9 cellular contexts compared by ENCODE assay signal in genomic region chrX:19683358-19683757, GRCh38.
DNase-seq lines count a peak whose midpoint lies in the region; ATAC-seq and TF ChIP-seq lines count a peak whose summit lies in the region.
"Had no signal": no experiment of that assay in that cellular context is flagged by ENCODE, and none has a peak within 500 bp of the region (broad histone marks: within the 10 kb centered on the region; RNA-seq: fewer than 3 reads in every experiment).

No MANE protein-coding gene starts in this region.

- H3K27me3 Mint-ChIP-seq in activated T-cell treated with anti-CD3 and anti-CD28 coated beads, Interleukin-2, amount 50 U/mL, for 4 hours (ENCODE audit: low read depth) = no peaks in the 10 kb centered on the region
- H3K27me3 Mint-ChIP-seq in type B pancreatic cell = no peaks in the 10 kb centered on the region

- peaks cover 80% of the 10 kb centered on the region for H3K4me1 Mint-ChIP-seq in activated T-cell treated with anti-CD3 and anti-CD28 coated beads, Interleukin-2, amount 50 U/mL, for 4 hours (ENCODE audit: low read depth)
- H3K4me1 Mint-ChIP-seq in type B pancreatic cell (ENCODE audit: unreplicated experiment) = peaks cover 4% of the 10 kb centered on the region

- intact Hi-C loops in Right ventricle myocardium superior (cut with DNase I) = no loop called here

- TF ChIP-seq CTCF in OCI-LY1 (IDR thresholded peaks at IDR 0.05; ENCODE audit: low read length) (no peak), type B pancreatic cell (conservative IDR thresholded peaks at IDR 0.05) (no peak)

- no peaks in the 10 kb centered on the region for H3K9me3 ChIP-seq in OCI-LY1 (ENCODE audit: low read length)

- H3K4me3 ChIP-seq in OCI-LY1 (ENCODE audit: low read depth, low read length, poor library complexity, severe bottlenecking) = no peak overlapping the region

- DNase-seq in activated T-cell treated with anti-CD3 and anti-CD28 coated beads, Interleukin-2, amount 50 U/mL, for 4 hours = no peak
- no peak for DNase-seq in activated T-cell treated with anti-CD3 and anti-CD28 coated beads, Interleukin-2, amount 50 U/mL, for 48 hours
- DNase-seq in Right ventricle myocardium superior (no peak), type B pancreatic cell (ENCODE audit: extremely low spot score, unreplicated experiment) (no peak), middle frontal gyrus (ENCODE audit: extremely low spot score, low spot score) (no peak), caudate nucleus (lab: John Stamatoyannopoulos, UW) (no peak)

- H3K36me3 ChIP-seq in OCI-LY1 (ENCODE audit: insufficient read depth, low read length) = peaks cover 47% of the 10 kb centered on the region

- H3K79me2 ChIP-seq in OCI-LY1 (ENCODE audit: insufficient read depth, low read length) = no peaks in the 10 kb centered on the region

- no peaks in the 10 kb centered on the region for H3K9me3 Mint-ChIP-seq in activated T-cell treated with anti-CD3 and anti-CD28 coated beads, Interleukin-2, amount 50 U/mL, for 4 hours
- H3K9me3 Mint-ChIP-seq in type B pancreatic cell = no peaks in the 10 kb centered on the region

- no peak overlapping the region for H3K4me2 ChIP-seq in OCI-LY1 (ENCODE audit: low read length)

- H2AFZ ChIP-seq in OCI-LY1 (ENCODE audit: low read length) = no peak overlapping the region

- H3K9ac ChIP-seq in OCI-LY1 (ENCODE audit: low read length) = no peak overlapping the region; the same call in 1 of the 2 replicates

- H3K36me3 Mint-ChIP-seq in activated T-cell treated with anti-CD3 and anti-CD28 coated beads, Interleukin-2, amount 50 U/mL, for 4 hours (ENCODE audit: insufficient read depth) = peaks cover 9% of the 10 kb centered on the region
- H3K36me3 Mint-ChIP-seq in type B pancreatic cell = no peaks in the 10 kb centered on the region

- no peaks in the 10 kb centered on the region for H3F3A ChIP-seq in OCI-LY1 (ENCODE audit: insufficient read depth, low read length)

- no peaks in the 10 kb centered on the region for H3K27me3 ChIP-seq in OCI-LY1 (ENCODE audit: insufficient read depth, low read length)

- H3K27ac ChIP-seq in OCI-LY1 (ENCODE audit: low read depth, low read length, poor library complexity, severe bottlenecking) (peak overlapping the region; percentile 8), caudate nucleus (ENCODE audit: low read depth, low read length) (no peak overlapping the region)
- H3K27ac ChIP-seq: C4-2B had no signal

- H3K27ac Mint-ChIP-seq in type B pancreatic cell = peak overlapping the region; percentile 0

- H3K9me2 ChIP-seq in OCI-LY1 (ENCODE audit: low read depth, low read length) = no peaks in the 10 kb centered on the region

- H4K20me1 ChIP-seq in OCI-LY1 (ENCODE audit: insufficient read depth, low read length) = no peaks in the 10 kb centered on the region

- H3K4me1 ChIP-seq in OCI-LY1 (ENCODE audit: insufficient read depth, low read length, severe bottlenecking) = peaks cover 41% of the 10 kb centered on the region

- H3K4me3 Mint-ChIP-seq in activated T-cell treated with anti-CD3 and anti-CD28 coated beads, Interleukin-2, amount 50 U/mL, for 4 hours = peak overlapping the region; percentile 65
- no peak overlapping the region for H3K4me3 Mint-ChIP-seq in type B pancreatic cell

- ATAC-seq in activated T-cell treated with anti-CD3 and anti-CD28 coated beads, Interleukin-2, amount 50 U/mL, for 4 hours = peak; percentile 22 to 23
- ATAC-seq in Right ventricle myocardium superior (ENCODE audit: poor library complexity) (peak; percentile 71), GM21576 (IDR thresholded peaks at IDR 0.05; ENCODE audit: unreplicated experiment) (no peak)
